ENCODE assay signal across 7 cellular contexts in genomic region chr1:27868932-27869718, GRCh38. TPM values are rescaled to one million over a fixed set of nuclear protein-coding genes. Genes with fewer than 3 reads are reported as not detected.
A peak's percentile ranks its signal among the peaks of the same experiment; 100 is the strongest.
DNase-seq lines count a peak whose midpoint lies in the region; ATAC-seq, FAIRE-seq and TF ChIP-seq lines count a peak whose summit lies in the region.

No MANE protein-coding gene starts in this region.

- peak overlapping the region; percentile 14; the same call in 1 of the 2 replicates for H2AFZ ChIP-seq in GM23248
- peak overlapping the region; percentile 50 for H2AFZ ChIP-seq in astrocyte (ENCODE audit: low read depth, low read length)

- ATAC-seq in HG02763 (IDR thresholded peaks at IDR 0.05; ENCODE audit: unreplicated experiment) = no peak

- peaks cover 2% of the 10 kb centered on the region; the same call in 1 of the 2 replicates for H3F3A ChIP-seq in GM23248 (ENCODE audit: insufficient read depth)

- peaks cover 43% of the 10 kb centered on the region for H3K4me1 Mint-ChIP-seq in T-helper 1 cell treated with Interleukin-12 subunit alpha and Interleukin-12 subunit beta and Interleukin-4 antibody, amounts not matched to agents 30 μg/mL and 1 μg/mL, for 36 hours (ENCODE audit: low read depth)
- H3K4me1 Mint-ChIP-seq in astrocyte (ENCODE audit: low read depth, unreplicated experiment) (peaks cover under 1% of the 10 kb centered on the region), osteocyte (ENCODE audit: unreplicated experiment) (peaks cover 11% of the 10 kb centered on the region)

- H3K9me3 ChIP-seq in GM23248 (ENCODE audit: low read depth) = no peaks in the 10 kb centered on the region
- no peaks in the 10 kb centered on the region for H3K9me3 ChIP-seq in astrocyte (ENCODE audit: insufficient read depth, low read depth, low read length)

- no peaks in the 10 kb centered on the region for H3K27me3 Mint-ChIP-seq in T-helper 1 cell treated with Interleukin-12 subunit alpha and Interleukin-12 subunit beta and Interleukin-4 antibody, amounts not matched to agents 30 μg/mL and 1 μg/mL, for 36 hours (ENCODE audit: low read depth)
- H3K27me3 Mint-ChIP-seq in astrocyte (ENCODE audit: low read depth, unreplicated experiment) = peaks cover 8% of the 10 kb centered on the region
- no peaks in the 10 kb centered on the region for H3K27me3 Mint-ChIP-seq in osteocyte (ENCODE audit: unreplicated experiment)

- peak overlapping the region; percentile 63 for H3K4me3 Mint-ChIP-seq in T-helper 1 cell treated with Interleukin-12 subunit alpha and Interleukin-12 subunit beta and Interleukin-4 antibody, amounts not matched to agents 30 μg/mL and 1 μg/mL, for 36 hours
- H3K4me3 Mint-ChIP-seq in astrocyte (ENCODE audit: unreplicated experiment) (no peak overlapping the region), osteocyte (ENCODE audit: unreplicated experiment) (no peak overlapping the region)

- no peaks in the 10 kb centered on the region for H3K9me3 Mint-ChIP-seq in T-helper 1 cell treated with Interleukin-12 subunit alpha and Interleukin-12 subunit beta and Interleukin-4 antibody, amounts not matched to agents 30 μg/mL and 1 μg/mL, for 36 hours
- H3K9me3 Mint-ChIP-seq in astrocyte (ENCODE audit: unreplicated experiment) (no peaks in the 10 kb centered on the region), osteocyte (ENCODE audit: unreplicated experiment) (no peaks in the 10 kb centered on the region)

- H3K4me1 ChIP-seq in GM23248 (ENCODE audit: insufficient read depth) (peaks cover 3% of the 10 kb centered on the region), astrocyte (ENCODE audit: insufficient read depth, low read length) (peaks cover 8% of the 10 kb centered on the region)

- DNase-seq in GM23248 = no peak
- no peak for DNase-seq in astrocyte (ENCODE audit: low read depth)
- DNase-seq in stimulated activated CD4-positive, alpha-beta T cell treated with anti-CD3 and anti-CD28 coated beads, Interleukin-1b, Interleukin-23, amount 100 ng/mL, for 48 hours = peak; percentile 56
- no peak for DNase-seq in osteocyte (ENCODE audit: extremely low spot score, unreplicated experiment)
- DNase-seq in NCI-H526 (lab: John Stamatoyannopoulos, UW) = no peak

- H3K27me3 ChIP-seq in GM23248 (replicated peaks; ENCODE audit: insufficient read depth) (no peaks in the 10 kb centered on the region), astrocyte (ENCODE audit: insufficient read depth, low read length) (no peaks in the 10 kb centered on the region)

- in situ Hi-C loops in GM23248 (cut with MboI) = no loop called here

- H3K9ac ChIP-seq in GM23248 (no peak overlapping the region), astrocyte (ENCODE audit: low read length) (no peak overlapping the region)

- no peak overlapping the region for H3K4me3 ChIP-seq in GM23248
- H3K4me3 ChIP-seq in astrocyte (ENCODE audit: insufficient read depth, low read depth, low read length) = no peak overlapping the region

- H3K79me2 ChIP-seq in GM23248 (ENCODE audit: insufficient read depth) (no peaks in the 10 kb centered on the region), astrocyte (ENCODE audit: insufficient read depth, low read length) (no peaks in the 10 kb centered on the region)

- WGBS in GM23248 (ENCODE audit: low coverage in 1 of 2, low lambda C conversion rate in 2 of 2, missing lambda C conversion rate in 2 of 2), 2 experiments = 58 to 66% methylated on average over 15 of the region's 16 CpGs

- TF ChIP-seq CTCF in astrocyte (IDR thresholded peaks at IDR 0.05; ENCODE audit: insufficient read depth, low read depth, low read length) (no peak), osteocyte (IDR thresholded peaks at IDR 0.05) (no peak)

- H3K36me3 ChIP-seq in GM23248 (ENCODE audit: low read depth) (no peaks in the 10 kb centered on the region), astrocyte (ENCODE audit: insufficient read depth, low read length) (no peaks in the 10 kb centered on the region)

- no peak overlapping the region for H3K27ac ChIP-seq in GM23248
- no peak overlapping the region for H3K27ac ChIP-seq in astrocyte (ENCODE audit: low read depth, low read length)

- H4K20me1 ChIP-seq in GM23248 (ENCODE audit: insufficient read depth) (no peaks in the 10 kb centered on the region), astrocyte (ENCODE audit: insufficient read depth, low read length) (peaks cover 4% of the 10 kb centered on the region)

- H3K4me2 ChIP-seq in GM23248 (ENCODE audit: unreplicated experiment) (no peak overlapping the region), astrocyte (ENCODE audit: low read length) (no peak overlapping the region)

- H3K9me2 ChIP-seq in GM23248 (ENCODE audit: insufficient read depth) = no peaks in the 10 kb centered on the region

- no peak for FAIRE-seq in astrocyte (lab: Jason Lieb, UNC)

- peaks cover 5% of the 10 kb centered on the region for H3K36me3 Mint-ChIP-seq in T-helper 1 cell treated with Interleukin-12 subunit alpha and Interleukin-12 subunit beta and Interleukin-4 antibody, amounts not matched to agents 30 μg/mL and 1 μg/mL, for 36 hours (ENCODE audit: low read depth)
- H3K36me3 Mint-ChIP-seq in astrocyte (ENCODE audit: low read depth, unreplicated experiment) = no peaks in the 10 kb centered on the region
- no peaks in the 10 kb centered on the region for H3K36me3 Mint-ChIP-seq in osteocyte (ENCODE audit: unreplicated experiment)

- peak overlapping the region; percentile 86 for H3K27ac Mint-ChIP-seq in T-helper 1 cell treated with Interleukin-12 subunit alpha and Interleukin-12 subunit beta and Interleukin-4 antibody, amounts not matched to agents 30 μg/mL and 1 μg/mL, for 36 hours
- H3K27ac Mint-ChIP-seq in astrocyte (ENCODE audit: unreplicated experiment) (no peak overlapping the region), osteocyte (ENCODE audit: unreplicated experiment) (no peak overlapping the region)

RNA-seq across cellular contexts. Expression of gene THEMIS2, which starts 3.2 kb away (rescaled TPM):
- 3.3 and 4.4 TPM in 2 replicates for total RNA-seq in GM23248 (2014; rRNA removed; shearing (Covaris generic))
- 4.5 and 4.7 TPM in 2 replicates for polyA plus RNA-seq in GM23248 (2016; fragmentation: Nextera tagmentation; extraction: Ambion mirVana)
- total RNA-seq in astrocyte (0.79 and 1.3 TPM in 2 replicates), osteocyte (3.7 and 4.0 TPM in 2 replicates)

RNA-seq across cellular contexts. Expression of gene PPP1R8, which starts 38.5 kb away (rescaled TPM):
- 36.4 and 48.3 TPM in 2 replicates for total RNA-seq in GM23248 (2014; rRNA removed; shearing (Covaris generic))
- polyA plus RNA-seq in GM23248 (2016; fragmentation: Nextera tagmentation; extraction: Ambion mirVana) = 7.4 and 7.7 TPM in 2 replicates
- total RNA-seq in astrocyte (35.6 and 37.6 TPM in 2 replicates), osteocyte (49.5 and 49.6 TPM in 2 replicates)

RNA-seq across cellular contexts. Expression of gene RPA2, which starts 45.2 kb away (rescaled TPM):
- total RNA-seq in GM23248 (2014; rRNA removed; shearing (Covaris generic)) = 32.0 and 39.1 TPM in 2 replicates
- 42.7 and 46.5 TPM in 2 replicates for polyA plus RNA-seq in GM23248 (2016; fragmentation: Nextera tagmentation; extraction: Ambion mirVana)
- total RNA-seq in astrocyte (18.0 and 19.4 TPM in 2 replicates), osteocyte (20.4 and 21.3 TPM in 2 replicates)
